1 cellular context compared by ENCODE assay signal in the genomic region with DNA sequence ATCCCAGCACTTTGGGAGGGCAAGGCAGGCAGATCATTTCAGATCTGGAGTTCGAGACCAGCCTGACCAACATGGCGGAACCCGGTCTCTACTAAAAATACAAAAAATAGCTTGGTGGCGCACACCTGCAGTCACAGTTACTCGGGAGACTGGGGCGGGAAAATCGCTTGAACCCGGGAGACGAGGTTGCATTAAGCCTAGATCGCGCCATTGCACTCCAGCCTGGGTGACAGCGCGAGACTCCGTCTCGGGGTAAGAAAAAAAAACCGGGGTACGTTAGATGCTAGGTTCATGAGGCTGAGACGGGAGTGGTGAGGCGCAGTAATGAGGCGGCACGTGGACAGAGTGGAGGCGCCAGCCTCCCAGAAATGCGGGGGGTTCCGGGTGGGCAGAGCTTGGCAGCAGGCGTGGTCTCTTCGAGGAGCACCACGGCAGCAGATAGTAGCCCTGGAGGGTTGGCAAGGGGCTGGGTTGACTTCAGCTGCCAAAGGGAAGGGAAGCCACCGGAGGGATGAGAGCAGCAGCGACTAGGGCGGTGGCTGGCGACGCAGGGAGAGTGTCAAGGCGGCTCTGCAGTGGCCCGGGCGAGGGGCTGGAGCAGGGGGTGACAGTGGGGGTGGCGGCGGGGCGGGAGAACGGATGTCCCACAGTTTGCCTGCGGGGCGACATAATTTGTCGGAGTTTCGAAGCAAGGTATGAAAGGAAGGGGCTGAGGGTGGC.
TF ChIP-seq lines count a peak whose summit lies in the region.

No MANE protein-coding gene starts in this region.

TF ChIP-seq in HepG2, 621 proteins besides CTCF, POLR2A, EP300 and RAD21:
- TF ChIP-seq ZNF296 (CRISPR knock-in tag; conservative IDR thresholded peaks at IDR 0.05) (no peak), STAG1 (CRISPR knock-in tag; IDR thresholded peaks at IDR 0.05) (peak; percentile 11; the same call in 1 of the 2 replicates), AGO2 (optimal IDR thresholded peaks at IDR 0.05; ENCODE audit: low read depth, low read length) (peak; percentile 11), ZNF570 (CRISPR knock-in tag; IDR thresholded peaks at IDR 0.05; ENCODE audit: borderline replicate concordance) (no peak), ZNF850 (CRISPR knock-in tag; conservative IDR thresholded peaks at IDR 0.05) (0 out of 2 replicates have a peak, but pooled peaks have one; percentile 4), ZNF563 (CRISPR knock-in tag; IDR thresholded peaks at IDR 0.05) (0 out of 2 replicates have a peak, but pooled peaks have one; percentile 33), ZBTB38 (CRISPR knock-in tag; IDR thresholded peaks at IDR 0.05) (peak; percentile 56; the same call in 1 of the 2 replicates), ZNF816 (CRISPR knock-in tag; IDR thresholded peaks at IDR 0.05; ENCODE audit: borderline replicate concordance) (0 out of 2 replicates have a peak, but pooled peaks have one; percentile 4)
- TF ChIP-seq, protein P1, sequence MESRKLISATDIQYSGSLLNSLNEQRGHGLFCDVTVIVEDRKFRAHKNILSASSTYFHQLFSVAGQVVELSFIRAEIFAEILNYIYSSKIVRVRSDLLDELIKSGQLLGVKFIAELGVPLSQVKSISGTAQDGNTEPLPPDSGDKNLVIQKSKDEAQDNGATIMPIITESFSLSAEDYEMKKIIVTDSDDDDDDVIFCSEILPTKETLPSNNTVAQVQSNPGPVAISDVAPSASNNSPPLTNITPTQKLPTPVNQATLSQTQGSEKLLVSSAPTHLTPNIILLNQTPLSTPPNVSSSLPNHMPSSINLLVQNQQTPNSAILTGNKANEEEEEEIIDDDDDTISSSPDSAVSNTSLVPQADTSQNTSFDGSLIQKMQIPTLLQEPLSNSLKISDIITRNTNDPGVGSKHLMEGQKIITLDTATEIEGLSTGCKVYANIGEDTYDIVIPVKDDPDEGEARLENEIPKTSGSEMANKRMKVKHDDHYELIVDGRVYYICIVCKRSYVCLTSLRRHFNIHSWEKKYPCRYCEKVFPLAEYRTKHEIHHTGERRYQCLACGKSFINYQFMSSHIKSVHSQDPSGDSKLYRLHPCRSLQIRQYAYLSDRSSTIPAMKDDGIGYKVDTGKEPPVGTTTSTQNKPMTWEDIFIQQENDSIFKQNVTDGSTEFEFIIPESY (CRISPR knock-in tag; IDR thresholded peaks at IDR 0.05), result peak; percentile 11; the same call in 1 of the 2 replicates
- TF ChIP-seq, protein P2, sequence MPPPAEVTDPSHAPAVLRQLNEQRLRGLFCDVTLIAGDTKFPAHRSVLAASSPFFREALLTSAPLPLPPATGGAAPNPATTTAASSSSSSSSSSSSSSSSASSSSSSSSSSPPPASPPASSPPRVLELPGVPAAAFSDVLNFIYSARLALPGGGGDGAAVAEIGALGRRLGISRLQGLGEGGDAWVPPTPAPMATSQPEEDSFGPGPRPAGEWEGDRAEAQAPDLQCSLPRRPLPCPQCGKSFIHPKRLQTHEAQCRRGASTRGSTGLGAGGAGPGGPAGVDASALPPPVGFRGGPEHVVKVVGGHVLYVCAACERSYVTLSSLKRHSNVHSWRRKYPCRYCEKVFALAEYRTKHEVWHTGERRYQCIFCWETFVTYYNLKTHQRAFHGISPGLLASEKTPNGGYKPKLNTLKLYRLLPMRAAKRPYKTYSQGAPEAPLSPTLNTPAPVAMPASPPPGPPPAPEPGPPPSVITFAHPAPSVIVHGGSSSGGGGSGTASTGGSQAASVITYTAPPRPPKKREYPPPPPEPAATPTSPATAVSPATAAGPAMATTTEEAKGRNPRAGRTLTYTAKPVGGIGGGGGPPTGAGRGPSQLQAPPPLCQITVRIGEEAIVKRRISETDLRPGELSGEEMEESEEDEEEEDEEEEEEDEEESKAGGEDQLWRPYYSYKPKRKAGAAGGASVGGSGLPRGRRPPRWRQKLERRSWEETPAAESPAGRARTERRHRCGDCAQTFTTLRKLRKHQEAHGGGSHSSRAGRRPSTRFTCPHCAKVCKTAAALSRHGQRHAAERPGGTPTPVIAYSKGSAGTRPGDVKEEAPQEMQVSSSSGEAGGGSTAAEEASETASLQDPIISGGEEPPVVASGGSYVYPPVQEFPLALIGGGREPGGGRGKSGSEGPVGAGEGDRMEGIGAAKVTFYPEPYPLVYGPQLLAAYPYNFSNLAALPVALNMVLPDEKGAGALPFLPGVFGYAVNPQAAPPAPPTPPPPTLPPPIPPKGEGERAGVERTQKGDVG (CRISPR knock-in tag; IDR thresholded peaks at IDR 0.05; ENCODE audit: borderline replicate concordance), result peak; percentile 26; the same call in 1 of the 2 replicates
- TF ChIP-seq, protein P3, sequence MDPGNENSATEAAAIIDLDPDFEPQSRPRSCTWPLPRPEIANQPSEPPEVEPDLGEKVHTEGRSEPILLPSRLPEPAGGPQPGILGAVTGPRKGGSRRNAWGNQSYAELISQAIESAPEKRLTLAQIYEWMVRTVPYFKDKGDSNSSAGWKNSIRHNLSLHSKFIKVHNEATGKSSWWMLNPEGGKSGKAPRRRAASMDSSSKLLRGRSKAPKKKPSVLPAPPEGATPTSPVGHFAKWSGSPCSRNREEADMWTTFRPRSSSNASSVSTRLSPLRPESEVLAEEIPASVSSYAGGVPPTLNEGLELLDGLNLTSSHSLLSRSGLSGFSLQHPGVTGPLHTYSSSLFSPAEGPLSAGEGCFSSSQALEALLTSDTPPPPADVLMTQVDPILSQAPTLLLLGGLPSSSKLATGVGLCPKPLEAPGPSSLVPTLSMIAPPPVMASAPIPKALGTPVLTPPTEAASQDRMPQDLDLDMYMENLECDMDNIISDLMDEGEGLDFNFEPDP (CRISPR knock-in tag; conservative IDR thresholded peaks at IDR 0.05), result no peak
- TF ChIP-seq, protein P4, sequence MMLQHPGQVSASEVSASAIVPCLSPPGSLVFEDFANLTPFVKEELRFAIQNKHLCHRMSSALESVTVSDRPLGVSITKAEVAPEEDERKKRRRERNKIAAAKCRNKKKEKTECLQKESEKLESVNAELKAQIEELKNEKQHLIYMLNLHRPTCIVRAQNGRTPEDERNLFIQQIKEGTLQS (CRISPR knock-in tag; IDR thresholded peaks at IDR 0.05), result no peak
- TF ChIP-seq, protein P5, sequence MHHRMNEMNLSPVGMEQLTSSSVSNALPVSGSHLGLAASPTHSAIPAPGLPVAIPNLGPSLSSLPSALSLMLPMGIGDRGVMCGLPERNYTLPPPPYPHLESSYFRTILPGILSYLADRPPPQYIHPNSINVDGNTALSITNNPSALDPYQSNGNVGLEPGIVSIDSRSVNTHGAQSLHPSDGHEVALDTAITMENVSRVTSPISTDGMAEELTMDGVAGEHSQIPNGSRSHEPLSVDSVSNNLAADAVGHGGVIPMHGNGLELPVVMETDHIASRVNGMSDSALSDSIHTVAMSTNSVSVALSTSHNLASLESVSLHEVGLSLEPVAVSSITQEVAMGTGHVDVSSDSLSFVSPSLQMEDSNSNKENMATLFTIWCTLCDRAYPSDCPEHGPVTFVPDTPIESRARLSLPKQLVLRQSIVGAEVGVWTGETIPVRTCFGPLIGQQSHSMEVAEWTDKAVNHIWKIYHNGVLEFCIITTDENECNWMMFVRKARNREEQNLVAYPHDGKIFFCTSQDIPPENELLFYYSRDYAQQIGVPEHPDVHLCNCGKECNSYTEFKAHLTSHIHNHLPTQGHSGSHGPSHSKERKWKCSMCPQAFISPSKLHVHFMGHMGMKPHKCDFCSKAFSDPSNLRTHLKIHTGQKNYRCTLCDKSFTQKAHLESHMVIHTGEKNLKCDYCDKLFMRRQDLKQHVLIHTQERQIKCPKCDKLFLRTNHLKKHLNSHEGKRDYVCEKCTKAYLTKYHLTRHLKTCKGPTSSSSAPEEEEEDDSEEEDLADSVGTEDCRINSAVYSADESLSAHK (CRISPR knock-in tag; IDR thresholded peaks at IDR 0.05; ENCODE audit: borderline replicate concordance), result no peak
- TF ChIP-seq, protein P6, sequence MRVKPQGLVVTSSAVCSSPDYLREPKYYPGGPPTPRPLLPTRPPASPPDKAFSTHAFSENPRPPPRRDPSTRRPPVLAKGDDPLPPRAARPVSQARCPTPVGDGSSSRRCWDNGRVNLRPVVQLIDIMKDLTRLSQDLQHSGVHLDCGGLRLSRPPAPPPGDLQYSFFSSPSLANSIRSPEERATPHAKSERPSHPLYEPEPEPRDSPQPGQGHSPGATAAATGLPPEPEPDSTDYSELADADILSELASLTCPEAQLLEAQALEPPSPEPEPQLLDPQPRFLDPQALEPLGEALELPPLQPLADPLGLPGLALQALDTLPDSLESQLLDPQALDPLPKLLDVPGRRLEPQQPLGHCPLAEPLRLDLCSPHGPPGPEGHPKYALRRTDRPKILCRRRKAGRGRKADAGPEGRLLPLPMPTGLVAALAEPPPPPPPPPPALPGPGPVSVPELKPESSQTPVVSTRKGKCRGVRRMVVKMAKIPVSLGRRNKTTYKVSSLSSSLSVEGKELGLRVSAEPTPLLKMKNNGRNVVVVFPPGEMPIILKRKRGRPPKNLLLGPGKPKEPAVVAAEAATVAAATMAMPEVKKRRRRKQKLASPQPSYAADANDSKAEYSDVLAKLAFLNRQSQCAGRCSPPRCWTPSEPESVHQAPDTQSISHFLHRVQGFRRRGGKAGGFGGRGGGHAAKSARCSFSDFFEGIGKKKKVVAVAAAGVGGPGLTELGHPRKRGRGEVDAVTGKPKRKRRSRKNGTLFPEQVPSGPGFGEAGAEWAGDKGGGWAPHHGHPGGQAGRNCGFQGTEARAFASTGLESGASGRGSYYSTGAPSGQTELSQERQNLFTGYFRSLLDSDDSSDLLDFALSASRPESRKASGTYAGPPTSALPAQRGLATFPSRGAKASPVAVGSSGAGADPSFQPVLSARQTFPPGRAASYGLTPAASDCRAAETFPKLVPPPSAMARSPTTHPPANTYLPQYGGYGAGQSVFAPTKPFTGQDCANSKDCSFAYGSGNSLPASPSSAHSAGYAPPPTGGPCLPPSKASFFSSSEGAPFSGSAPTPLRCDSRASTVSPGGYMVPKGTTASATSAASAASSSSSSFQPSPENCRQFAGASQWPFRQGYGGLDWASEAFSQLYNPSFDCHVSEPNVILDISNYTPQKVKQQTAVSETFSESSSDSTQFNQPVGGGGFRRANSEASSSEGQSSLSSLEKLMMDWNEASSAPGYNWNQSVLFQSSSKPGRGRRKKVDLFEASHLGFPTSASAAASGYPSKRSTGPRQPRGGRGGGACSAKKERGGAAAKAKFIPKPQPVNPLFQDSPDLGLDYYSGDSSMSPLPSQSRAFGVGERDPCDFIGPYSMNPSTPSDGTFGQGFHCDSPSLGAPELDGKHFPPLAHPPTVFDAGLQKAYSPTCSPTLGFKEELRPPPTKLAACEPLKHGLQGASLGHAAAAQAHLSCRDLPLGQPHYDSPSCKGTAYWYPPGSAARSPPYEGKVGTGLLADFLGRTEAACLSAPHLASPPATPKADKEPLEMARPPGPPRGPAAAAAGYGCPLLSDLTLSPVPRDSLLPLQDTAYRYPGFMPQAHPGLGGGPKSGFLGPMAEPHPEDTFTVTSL (CRISPR knock-in tag; IDR thresholded peaks at IDR 0.05; ENCODE audit: borderline replicate concordance), result 0 out of 2 replicates have a peak, but pooled peaks have one; percentile 0
